ENCODE assay signal across 8 cellular contexts in the genomic region with DNA sequence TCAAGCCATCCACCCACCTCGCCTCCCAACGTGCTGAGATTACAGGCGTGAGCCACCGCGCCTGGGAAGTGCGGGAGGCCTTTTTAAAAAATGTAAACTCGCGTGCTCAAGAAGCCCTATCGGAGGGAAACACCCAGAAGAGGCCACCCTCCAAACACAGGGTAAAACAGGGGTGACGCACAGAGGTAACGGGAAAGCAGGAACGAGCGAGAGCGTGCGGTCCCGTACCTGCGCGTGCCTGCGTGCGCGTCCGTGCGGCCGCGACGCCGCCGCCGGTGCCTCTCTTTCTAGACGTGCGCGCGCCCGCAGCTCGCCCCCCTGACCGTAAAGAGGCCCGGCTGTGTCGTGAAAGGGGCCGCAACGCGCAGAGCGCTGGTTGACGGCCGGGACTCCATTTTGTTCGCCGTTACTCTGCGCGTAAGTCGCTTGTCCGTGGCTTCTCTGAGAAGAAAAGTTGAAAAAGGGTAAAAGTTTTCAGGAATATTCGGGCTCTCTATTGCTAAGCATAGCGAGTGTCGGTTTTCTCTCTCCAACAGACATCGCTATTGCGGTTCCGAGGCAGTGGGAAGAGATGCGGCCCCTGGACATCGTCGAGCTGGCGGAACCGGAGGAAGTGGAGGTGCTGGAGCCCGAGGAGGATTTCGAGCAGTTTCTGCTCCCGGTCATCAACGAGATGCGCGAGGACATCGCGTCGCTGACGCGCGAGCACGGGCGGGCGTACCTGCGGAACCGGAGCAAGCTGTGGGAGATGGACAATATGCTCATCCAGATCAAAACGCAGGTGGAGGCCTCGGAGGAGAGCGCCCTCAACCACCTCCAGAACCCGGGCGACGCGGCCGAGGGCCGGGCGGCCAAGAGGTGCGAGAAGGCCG. TPM values are rescaled to one million over a fixed set of nuclear protein-coding genes. Genes with fewer than 3 reads are reported as not detected.
A peak's percentile ranks its signal among the peaks of the same experiment; 100 is the strongest.
DNase-seq lines count a peak whose midpoint lies in the region; ATAC-seq and FAIRE-seq lines count a peak whose summit lies in the region.

TSS of gene MRFAP1 (plus strand) at position 394 of the 872 bp plus-strand sequence. CDS start at position 572, 178 bp downstream.

- peaks cover 7% of the 10 kb centered on the region for H3K4me1 ChIP-seq in right cardiac atrium (ENCODE audit: control insufficient read depth, insufficient read depth, low read length)

- H3K27ac ChIP-seq in angular gyrus (ENCODE audit: low read depth, low read length) (peak within 1 kb of the TSS; percentile 86), right cardiac atrium (ENCODE audit: low read length) (peak within 1 kb of the TSS; percentile 83)

- ATAC-seq in GM18502 (IDR thresholded peaks at IDR 0.05; ENCODE audit: poor library complexity, unreplicated experiment), result peak; percentile 92
- ATAC-seq in HG02943 (IDR thresholded peaks at IDR 0.05; ENCODE audit: low read depth, unreplicated experiment), result peak; percentile 78
- ATAC-seq in right cardiac atrium, result peak; percentile 95 to 97

- intact Hi-C loops in right cardiac atrium (cut with DNase I), result no loop called here

- WGBS in right cardiac atrium, result under 1% methylated on average over 90 of the region's 90 CpGs

- DNase-seq in NCI-H187 treated with DMSO at 0.1 percent for 48 hours (lab: John Stamatoyannopoulos, UW) (peak; percentile 63), T-helper 2 cell (peak; percentile 88 to 99 (median 93)), right cardiac atrium (peak; percentile 95 to 98 (median 98)), pulmonary artery endothelial cell (ENCODE audit: low read depth, low spot score) (peak; percentile 78), urothelium cell line (ENCODE audit: low spot score) (peak; percentile 88)

- no peaks in the 10 kb centered on the region for H3K27me3 ChIP-seq in right cardiac atrium (ENCODE audit: control insufficient read depth, insufficient read depth)

- peak within 1 kb of the TSS; percentile 49 for H3K4me3 ChIP-seq in right cardiac atrium (ENCODE audit: low read length)

- no peaks in the 10 kb centered on the region for H3K9me3 ChIP-seq in right cardiac atrium (ENCODE audit: control insufficient read depth, low read length)

- peak; percentile 5 for FAIRE-seq in urothelium cell line (lab: Jason Lieb, UNC)

RNA-seq across cellular contexts. Expression of gene MRFAP1, which starts in this region (rescaled TPM):
- total RNA-seq in right cardiac atrium (100 to 1,000 TPM; 250 to 276 (median 263) TPM), pulmonary artery endothelial cell (184 and 194 TPM in 2 replicates)
- 335 TPM for polyA plus RNA-seq in right cardiac atrium

Comparison
In these comparisons a context has a peak if more than half of its experiments do, and no peak if none do; other contexts are left out.
1. Peak in every context shown above with its lines: DNase-seq, ATAC-seq, H3K4me3 ChIP-seq and H3K27ac ChIP-seq.